In genomic region chr17:48259710-48260291, GRCh38 we compare ENCODE assay signal across 8 cellular contexts.
DNase-seq lines count a peak whose midpoint lies in the region; ATAC-seq, FAIRE-seq and TF ChIP-seq lines count a peak whose summit lies in the region.

No MANE protein-coding gene starts in this region.

- no peak overlapping the region for H3K27ac ChIP-seq in kidney (ENCODE audit: low read depth in 2 of 2, low read length in 2 of 2)
- H3K27ac ChIP-seq in esophagus muscularis mucosa (replicated peaks in 1 of 4) = no peak overlapping the region

- FAIRE-seq in kidney (lab: Jason Lieb, UNC) = peak; percentile 86

- peaks cover 1% of the 10 kb centered on the region for H3K36me3 Mint-ChIP-seq in T-helper 17 cell (ENCODE audit: low read depth)

- H3K4me1 ChIP-seq in kidney (ENCODE audit: control insufficient read depth in 1 of 2, insufficient read depth in 1 of 2, low read depth in 1 of 2, low read length in 2 of 2) (peaks cover 0 to 2% of the 10 kb centered on the region in 2 donors), esophagus muscularis mucosa (no peaks in the 10 kb centered on the region)

- ATAC-seq in T-helper 17 cell (no peak), HG02759 (IDR thresholded peaks at IDR 0.05; ENCODE audit: unreplicated experiment) (no peak), GM18873 (IDR thresholded peaks at IDR 0.05; ENCODE audit: low FRiP score, unreplicated experiment) (no peak), HG02884 (IDR thresholded peaks at IDR 0.05; ENCODE audit: unreplicated experiment) (no peak)

- H3K36me3 ChIP-seq in kidney (ENCODE audit: control insufficient read depth in 1 of 2, insufficient read depth in 2 of 2, low read length in 2 of 2) (no peaks in the 10 kb centered on the region), esophagus muscularis mucosa (no peaks in the 10 kb centered on the region)

- 38% methylated on average over 2 of the region's 2 CpGs for WGBS in esophagus muscularis mucosa

- H3K4me3 ChIP-seq in kidney (ENCODE audit: low read length in 2 of 2) (no peak overlapping the region), esophagus muscularis mucosa (no peak overlapping the region)

- peaks cover 15% of the 10 kb centered on the region for H3K4me1 Mint-ChIP-seq in T-helper 17 cell

- no peak for TF ChIP-seq POLR2A in esophagus muscularis mucosa (IDR thresholded peaks at IDR 0.05; ENCODE audit: low read depth)

- no peak for TF ChIP-seq EP300 in esophagus muscularis mucosa (IDR thresholded peaks at IDR 0.05)

- peak overlapping the region; percentile 2 for H3K27ac Mint-ChIP-seq in T-helper 17 cell

- no peak overlapping the region for H3K4me3 Mint-ChIP-seq in T-helper 17 cell

- intact Hi-C loops in kidney (cut with DNase I) = no loop called here
- intact Hi-C loops in esophagus muscularis mucosa (cut with DNase I) = no loop called here

- H3K9me3 ChIP-seq in T-helper 17 cell (ENCODE audit: control insufficient read depth, low read length, poor library complexity, severe bottlenecking) = no peaks in the 10 kb centered on the region
- H3K9me3 ChIP-seq in kidney (ENCODE audit: control insufficient read depth in 1 of 2, low read length in 2 of 2) = no peaks in the 10 kb centered on the region
- H3K9me3 ChIP-seq in esophagus muscularis mucosa = no peaks in the 10 kb centered on the region

- peaks cover 0 to 12% (median 0%) of the 10 kb centered on the region in 4 donors for H3K27me3 ChIP-seq in esophagus muscularis mucosa

- TF ChIP-seq CTCF in kidney (IDR thresholded peaks at IDR 0.05; ENCODE audit: borderline replicate concordance, extremely low read depth, insufficient read depth) (peak; percentile 66), esophagus muscularis mucosa (IDR thresholded peaks at IDR 0.05) (peak in 1 of 3 experiments; percentile 23)

- DNase-seq in DMS53 (lab: John Stamatoyannopoulos, UW) = peak; percentile 88
- peak; percentile 72 for DNase-seq in LHCN-M2 (ENCODE audit: low read depth)
- no peak for DNase-seq in T-helper 17 cell
- DNase-seq in kidney = no peak
- no peak for DNase-seq in esophagus muscularis mucosa (ENCODE audit: extremely low spot score)

- no peaks in the 10 kb centered on the region for H3K27me3 Mint-ChIP-seq in T-helper 17 cell

- H3K9ac ChIP-seq in kidney (ENCODE audit: low read length in 2 of 2) = no peak overlapping the region

Comparison
In these comparisons a context has a peak if more than half of its experiments do, and no peak if none do; other contexts are left out.
1. DNase-seq: peak in DMS53 (single experiment) and LHCN-M2 (single experiment); none in T-helper 17 cell (0 of 3), kidney (single experiment) and esophagus muscularis mucosa (single experiment).